ENCODE assay signal across 1 cellular context in the genomic region with DNA sequence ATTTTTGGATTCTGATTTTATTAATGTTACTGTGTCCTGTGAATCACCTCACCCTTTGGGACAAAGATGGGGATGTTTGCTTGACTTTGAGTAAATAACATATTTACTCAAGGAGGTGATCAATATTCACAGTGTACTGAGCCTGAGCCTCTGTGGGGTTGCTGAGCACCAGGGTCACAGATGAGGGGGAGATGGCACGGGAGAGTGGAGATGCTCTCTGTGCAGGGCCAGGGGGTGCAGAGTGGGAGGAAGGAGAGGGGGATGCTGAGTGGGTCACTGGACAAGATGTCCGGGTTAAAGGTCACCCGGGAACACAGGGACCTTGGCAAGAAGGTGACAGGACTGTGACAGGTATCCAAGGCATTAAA.
TF ChIP-seq lines count a peak whose summit lies in the region.

No MANE protein-coding gene starts in this region.

TF ChIP-seq in GM12878, 131 proteins besides CTCF, POLR2A, EP300 and RAD21:
- TF ChIP-seq POLR2AphosphoS2 (IDR thresholded peaks at IDR 0.05; ENCODE audit: low read depth, low read length) (0 out of 2 replicates have a peak, but pooled peaks have one; percentile 4), POLR2AphosphoS5 (IDR thresholded peaks at IDR 0.05; ENCODE audit: low read length) (0 out of 2 replicates have a peak, but pooled peaks have one; percentile 9), HCFC1 (IDR thresholded peaks at IDR 0.05; ENCODE audit: low read length) (no peak), MXI1 (IDR thresholded peaks at IDR 0.05; ENCODE audit: low read depth, low read length) (no peak)
